ENCODE assay signal across 11 cellular contexts in genomic region chr1:32619701-32620485, GRCh38. TPM values are rescaled to one million over a fixed set of nuclear protein-coding genes. Genes with fewer than 3 reads are reported as not detected.
A peak's percentile ranks its signal among the peaks of the same experiment; 100 is the strongest.
DNase-seq lines count a peak whose midpoint lies in the region; ATAC-seq and TF ChIP-seq lines count a peak whose summit lies in the region.
"Had no signal": no experiment of that assay in that cellular context is flagged by ENCODE, and none has a peak within 500 bp of the region (broad histone marks: within the 10 kb centered on the region; RNA-seq: fewer than 3 reads in every experiment).

No MANE protein-coding gene starts in this region.

- H2BK20ac ChIP-seq in H9 (ENCODE audit: low read depth, low read length, poor library complexity, severe bottlenecking): no peak overlapping the region

- H3K4ac ChIP-seq in H9 (ENCODE audit: low read depth, low read length): no peak overlapping the region

- H3K27ac ChIP-seq in H9 (ENCODE audit: insufficient read length, low read depth, low read length) (no peak overlapping the region), PC-9 (no peak overlapping the region)
- H3K27ac ChIP-seq: BLaER1 treated with 17β-estradiol and CSF1 and Interleukin-3, amounts not matched to agents 10 nM and 100 nM had no signal

- DNase-seq in activated CD4-positive, CD25-positive, alpha-beta regulatory T cell (lab: John Stamatoyannopoulos, UW): no peak
- DNase-seq in H9 (no peak), PC-9 (no peak), pons (ENCODE audit: low spot score) (peak; percentile 17), A172 (ENCODE audit: low spot score) (no peak), progenitor cell of endocrine pancreas (ENCODE audit: low spot score, unreplicated experiment) (no peak)
- DNase-seq: activated naive CD4-positive, alpha-beta T cell; NCI-H1436 treated with DMSO at 0.1 percent for 48 hours had no signal

- H2BK15ac ChIP-seq in H9 (ENCODE audit: low read depth, low read length): no peak overlapping the region

- no peak overlapping the region for H3K9ac ChIP-seq in H9 (ENCODE audit: extremely low read depth, insufficient read length, low read length)
- H3K9ac ChIP-seq: BLaER1 treated with 17β-estradiol and CSF1 and Interleukin-3, amounts not matched to agents 10 nM and 100 nM had no signal

- H3K9me2 ChIP-seq in PC-9 (ENCODE audit: insufficient read depth): no peaks in the 10 kb centered on the region

- no peaks in the 10 kb centered on the region for H3K9me3 ChIP-seq in H9 (ENCODE audit: control insufficient read depth, low read depth, low read length)
- no peaks in the 10 kb centered on the region for H3K9me3 ChIP-seq in PC-9 (ENCODE audit: insufficient read depth, low read depth)

- no peak overlapping the region for H4K8ac ChIP-seq in H9 (replicated peaks; ENCODE audit: insufficient read length, low read depth, low read length)

- ATAC-seq in activated CD4-positive, CD25-positive, alpha-beta regulatory T cell treated with anti-CD3 and anti-CD28 coated beads, Interleukin-2, amount 50 U/mL, for 24 hours: peak; percentile 64 to 74
- ATAC-seq in HG03039 (IDR thresholded peaks at IDR 0.05; ENCODE audit: unreplicated experiment): no peak

- no peak overlapping the region for H3K56ac ChIP-seq in H9 (ENCODE audit: insufficient read length, low read depth, low read length)

- CTCF ChIA-PET in PC-9 (lab: Charles Lee): no interaction called here

- POLR2A ChIA-PET in PC-9 (lab: Charles Lee; ENCODE audit: unreplicated experiment): no interaction called here

- no peaks in the 10 kb centered on the region for H4K20me1 ChIP-seq in H9 (ENCODE audit: control insufficient read depth, insufficient read depth, insufficient read length)
- H4K20me1 ChIP-seq in PC-9 (ENCODE audit: insufficient read depth): no peaks in the 10 kb centered on the region
- H4K20me1 ChIP-seq: BLaER1 treated with 17β-estradiol and CSF1 and Interleukin-3, amounts not matched to agents 10 nM and 100 nM had no signal

- intact Hi-C loops in PC-9 (cut with micrococcal nuclease; ENCODE audit: unreplicated experiment): loop anchor here (10.0 kb wide), 1 partner anchor 175 kb away; no protein-coding TSS in a partner anchor

- no CpG with 5 or more reads among the region's 5 CpGs for WGBS in H9 (ENCODE audit: extremely low coverage, insufficient read length, low lambda C conversion rate)

- H3K27me3 Mint-ChIP-seq in H9 (ENCODE audit: low read depth) (no peaks in the 10 kb centered on the region), progenitor cell of endocrine pancreas (no peaks in the 10 kb centered on the region)

- H3K79me2 ChIP-seq in H9 (ENCODE audit: insufficient read depth, low read length) (no peaks in the 10 kb centered on the region), PC-9 (ENCODE audit: low read depth) (no peaks in the 10 kb centered on the region)

- H3K23me2 ChIP-seq in H9 (ENCODE audit: insufficient read length, low read depth, low read length, poor library complexity, severe bottlenecking): no peaks in the 10 kb centered on the region

- H4K5ac ChIP-seq in H9 (ENCODE audit: insufficient read length, low read depth, low read length): no peak overlapping the region

- no peak overlapping the region for H2AK5ac ChIP-seq in H9 (ENCODE audit: insufficient read length, low read length)

- H3K4me2 ChIP-seq in H9 (ENCODE audit: insufficient read depth, insufficient read length, low read length): no peak overlapping the region
- no peak overlapping the region for H3K4me2 ChIP-seq in PC-9
- H3K4me2 ChIP-seq: BLaER1 treated with 17β-estradiol and CSF1 and Interleukin-3, amounts not matched to agents 10 nM and 100 nM had no signal

- H3K4me3 Mint-ChIP-seq in H9 (no peak overlapping the region), progenitor cell of endocrine pancreas (ENCODE audit: low read depth) (no peak overlapping the region)

- H3K79me1 ChIP-seq in H9 (ENCODE audit: insufficient read depth, low read depth, low read length, poor library complexity, severe bottlenecking): no peaks in the 10 kb centered on the region

- H3T11ph ChIP-seq in H9 (ENCODE audit: low read length): no peak overlapping the region

- H3K4me1 ChIP-seq in H9 (ENCODE audit: insufficient read depth, low read length) (no peaks in the 10 kb centered on the region), PC-9 (replicated peaks; ENCODE audit: insufficient read depth) (no peaks in the 10 kb centered on the region)

- H2AFZ ChIP-seq in H9 (ENCODE audit: low read length): no peak overlapping the region
- no peak overlapping the region for H2AFZ ChIP-seq in PC-9

- TF ChIP-seq CTCF in H9 (conservative IDR thresholded peaks at IDR 0.05) (peak; percentile 9; the same call in 1 of the 3 replicates), PC-9 (conservative IDR thresholded peaks at IDR 0.05) (peak; percentile 23; the same call in 1 of the 2 replicates), progenitor cell of endocrine pancreas (IDR thresholded peaks at IDR 0.05; ENCODE audit: unreplicated experiment) (no peak)

- H3K27ac Mint-ChIP-seq in H9 (0 out of 7 replicates have a peak overlapping the region, but pooled peaks of 1 of the 3 experiments have one; percentile 22), progenitor cell of endocrine pancreas (no peak overlapping the region)

- H3F3A ChIP-seq in PC-9 (ENCODE audit: insufficient read depth, low read depth): peaks cover 22% of the 10 kb centered on the region

- no peak overlapping the region for H2BK5ac ChIP-seq in H9 (ENCODE audit: insufficient read length, low read length)

- no TSS peak for BruUV-seq in PC-9 (replicated peaks; lab: Mats Ljungman, UMichigan)

- no peak overlapping the region for H3K23ac ChIP-seq in H9 (ENCODE audit: insufficient read length, low read depth, low read length)

- H2BK120ac ChIP-seq in H9 (ENCODE audit: low read depth, low read length, poor library complexity, severe bottlenecking): no peak overlapping the region

- H3K36me3 ChIP-seq in PC-9 (ENCODE audit: low read depth): no peaks in the 10 kb centered on the region

- H3K4me1 Mint-ChIP-seq in H9 (0 out of 4 replicates have a peak, but pooled peaks cover 0 to 2% of the 10 kb centered on the region in 2 experiments), progenitor cell of endocrine pancreas (ENCODE audit: low read depth) (no peaks in the 10 kb centered on the region)

- H4K91ac ChIP-seq in H9 (ENCODE audit: insufficient read length, low read depth, low read length): no peak overlapping the region

- H3K36me3 Mint-ChIP-seq in H9 (ENCODE audit: insufficient read depth in 1 of 3, low read depth in 3 of 3): peaks cover 11 to 26% (median 22%) of the 10 kb centered on the region in 3 experiments; a peak in 6 of 7 replicates
- H3K36me3 Mint-ChIP-seq in progenitor cell of endocrine pancreas (ENCODE audit: insufficient read depth): peaks cover 10% of the 10 kb centered on the region

- H2BK12ac ChIP-seq in H9 (ENCODE audit: insufficient read length, low read depth, low read length): no peak overlapping the region

- H3K27me3 ChIP-seq in H9 (ENCODE audit: insufficient read depth, low read length) (no peaks in the 10 kb centered on the region), PC-9 (ENCODE audit: insufficient read depth, low read depth) (no peaks in the 10 kb centered on the region)
- H3K27me3 ChIP-seq: BLaER1 treated with 17β-estradiol and CSF1 and Interleukin-3, amounts not matched to agents 10 nM and 100 nM had no signal

- no peak overlapping the region for H3K14ac ChIP-seq in H9 (ENCODE audit: insufficient read depth, low read length)

- H3K9me3 Mint-ChIP-seq in H9: no peaks in the 10 kb centered on the region
- no peaks in the 10 kb centered on the region for H3K9me3 Mint-ChIP-seq in progenitor cell of endocrine pancreas (ENCODE audit: low read depth)

- H3K4me3 ChIP-seq in PC-9: no peak overlapping the region
- H3K4me3 ChIP-seq: BLaER1 treated with 17β-estradiol and CSF1 and Interleukin-3, amounts not matched to agents 10 nM and 100 nM had no signal

- no peak overlapping the region for H3K18ac ChIP-seq in H9 (ENCODE audit: insufficient read length, low read depth, low read length)

RNA-seq across cellular contexts. Expression of gene ZBTB8OS, which starts 30.5 kb away (rescaled TPM):
- total RNA-seq in H9 (2021): 59.4 and 64.2 TPM in 2 replicates
- 36.0 and 42.7 TPM in 2 replicates for total RNA-seq in PC-9 (2021)
- total RNA-seq in A172 (2014; rRNA removed; shearing (Covaris generic)): 54.6 and 55.2 TPM in 2 replicates
- total RNA-seq in progenitor cell of endocrine pancreas: 49.4 and 50.1 TPM in 2 replicates

RNA-seq across cellular contexts. Expression of gene RBBP4, which starts 31.1 kb away (rescaled TPM):
- total RNA-seq in H9 (2021) (416 and 421 TPM in 2 replicates), PC-9 (2021) (185 and 206 TPM in 2 replicates), progenitor cell of endocrine pancreas (426 and 432 TPM in 2 replicates)
- 102 and 123 TPM in 2 replicates for total RNA-seq in A172 (2014; rRNA removed; shearing (Covaris generic))
